28 cellular contexts compared by ENCODE assay signal in the genomic region with DNA sequence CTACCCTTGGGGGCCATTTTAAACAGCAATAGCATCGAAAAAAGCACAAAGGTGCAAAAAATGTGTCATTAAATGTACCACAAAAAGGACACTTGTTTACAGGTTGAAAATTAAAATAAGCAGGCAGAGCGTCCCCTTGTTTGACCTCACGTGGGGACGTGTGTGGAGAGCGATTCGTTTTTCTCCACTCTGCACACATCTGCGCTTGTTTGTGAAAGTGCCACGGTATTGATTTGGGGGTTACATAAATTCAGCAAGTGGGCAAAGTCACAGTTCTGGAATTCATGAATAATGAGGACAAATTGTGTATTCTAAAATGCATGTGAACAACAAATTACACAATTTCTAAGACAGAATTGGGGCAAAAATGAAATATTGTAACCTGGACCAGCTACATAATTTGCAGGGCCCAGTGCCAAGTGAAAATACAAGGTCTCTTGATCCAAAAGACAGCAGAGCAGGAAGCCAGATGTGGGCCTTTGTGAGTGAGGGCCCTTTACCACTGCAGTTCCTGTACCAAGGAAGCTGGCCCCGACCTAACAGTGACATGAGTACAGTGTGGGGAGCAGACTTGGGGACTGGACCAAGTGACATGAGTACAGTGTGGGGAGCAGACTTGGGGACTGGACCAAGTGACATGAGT.
"Had no signal": no experiment of that assay in that cellular context is flagged by ENCODE, and none has a peak within 500 bp of the region (broad histone marks: within the 10 kb centered on the region; RNA-seq: fewer than 3 reads in every experiment).

No MANE protein-coding gene starts in this region.

- H3K27ac Mint-ChIP-seq: activated CD4-positive, alpha-beta memory T cell treated with anti-CD3 and anti-CD28 coated beads for 36 hours; activated CD4-positive, alpha-beta T cell treated with anti-CD3 and anti-CD28 coated beads for 36 hours; activated CD4-positive, alpha-beta T cell treated with anti-CD3 and anti-CD28 coated beads, Interleukin-2, amount 10 ng/mL, durations not matched to agents 24 days and 14 days; activated CD8-positive, alpha-beta memory T cell treated with anti-CD3 and anti-CD28 coated beads, Interleukin-2, amount 10 ng/mL, durations not matched to agents 7 days and 5 days; activated CD8-positive, alpha-beta T cell treated with anti-CD3 and anti-CD28 coated beads, Interleukin-2, amount 10 ng/mL, durations not matched to agents 7 days and 5 days; activated naive CD4-positive, alpha-beta T cell treated with anti-CD3 and anti-CD28 coated beads for 36 hours; activated naive CD4-positive, alpha-beta T cell treated with anti-CD3 and anti-CD28 coated beads, Interleukin-2, amount 50 U/mL, for 24 hours; activated T-helper 1 cell treated with anti-CD3 and anti-CD28 coated beads, Interleukin-12 subunit alpha, Interleukin-12 subunit beta, Interleukin-2, Interleukin-4 antibody, amounts not matched to agents 30 ng/mL and 10 ng/mL and 1 ng/mL, durations not matched to agents 14 hours and 24 hours and 36 hours; activated T-helper 2 cell treated with anti-CD3 and anti-CD28 coated beads, Interferon-gamma antibody, Interleukin-2, Interleukin-4, amounts not matched to agents 10 μg/mL and 5 μg/mL and 100 μg/mL, durations not matched to agents 14 hours and 24 hours and 36 hours had no signal

- DNase-seq: activated CD4-positive, alpha-beta memory T cell treated with anti-CD3 and anti-CD28 coated beads for 36 hours; activated CD4-positive, alpha-beta T cell treated with anti-CD3 and anti-CD28 coated beads for 36 hours; activated CD4-positive, alpha-beta T cell treated with anti-CD3 and anti-CD28 coated beads, Interleukin-2, amount 10 ng/mL, durations not matched to agents 24 days and 14 days; activated CD4-positive, CD25-positive, alpha-beta regulatory T cell; activated CD4-positive, CD25-positive, alpha-beta regulatory T cell treated with anti-CD3 and anti-CD28 coated beads, Interleukin-2, amount 50 U/mL, for 72 hours; activated CD8-positive, alpha-beta memory T cell treated with anti-CD3 and anti-CD28 coated beads, Interleukin-2, amount 10 ng/mL, durations not matched to agents 7 days and 5 days; activated CD8-positive, alpha-beta memory T cell treated with anti-CD3 and anti-CD28 coated beads, Interleukin-2, amount 50 U/mL, for 4 hours; activated CD8-positive, alpha-beta T cell treated with anti-CD3 and anti-CD28 coated beads, Interleukin-2, amount 10 ng/mL, durations not matched to agents 7 days and 5 days; activated effector memory CD4-positive, alpha-beta T cell treated with anti-CD3 and anti-CD28 coated beads, Interleukin-2, amount 50 U/mL, for 16 hours; activated naive CD4-positive, alpha-beta T cell treated with anti-CD3 and anti-CD28 coated beads for 36 hours; activated T-cell treated with anti-CD3 and anti-CD28 coated beads, Interleukin-2, amount 50 U/mL, for 1 hour; activated T-cell treated with anti-CD3 and anti-CD28 coated beads, Interleukin-2, amount 50 U/mL, for 48 hours; amniotic stem cell; anterior cingulate cortex; caudate nucleus; effector CD8-positive, alpha-beta T cell; esophagus squamous epithelium; foreskin melanocyte; T-helper 2 cell had no signal

- H3K4me3 Mint-ChIP-seq: activated CD4-positive, alpha-beta memory T cell treated with anti-CD3 and anti-CD28 coated beads for 36 hours; activated CD4-positive, alpha-beta T cell treated with anti-CD3 and anti-CD28 coated beads for 36 hours; activated CD4-positive, alpha-beta T cell treated with anti-CD3 and anti-CD28 coated beads, Interleukin-2, amount 10 ng/mL, durations not matched to agents 24 days and 14 days; activated CD8-positive, alpha-beta memory T cell treated with anti-CD3 and anti-CD28 coated beads, Interleukin-2, amount 10 ng/mL, durations not matched to agents 7 days and 5 days; activated CD8-positive, alpha-beta T cell treated with anti-CD3 and anti-CD28 coated beads, Interleukin-2, amount 10 ng/mL, durations not matched to agents 7 days and 5 days; activated naive CD4-positive, alpha-beta T cell treated with anti-CD3 and anti-CD28 coated beads for 36 hours; activated naive CD4-positive, alpha-beta T cell treated with anti-CD3 and anti-CD28 coated beads, Interleukin-2, amount 50 U/mL, for 24 hours; activated T-helper 1 cell treated with anti-CD3 and anti-CD28 coated beads, Interleukin-12 subunit alpha, Interleukin-12 subunit beta, Interleukin-2, Interleukin-4 antibody, amounts not matched to agents 30 ng/mL and 10 ng/mL and 1 ng/mL, durations not matched to agents 14 hours and 24 hours and 36 hours had no signal

- H3K36me3 ChIP-seq: esophagus squamous epithelium, gastroesophageal sphincter had no signal

- H3K9me3 ChIP-seq: esophagus squamous epithelium had no signal

- H3K27ac ChIP-seq: epithelial cell of prostate, esophagus squamous epithelium, gastroesophageal sphincter had no signal

- H3K4me1 Mint-ChIP-seq: activated CD4-positive, alpha-beta T cell treated with anti-CD3 and anti-CD28 coated beads, Interleukin-2, amount 10 ng/mL, durations not matched to agents 24 days and 14 days; activated CD8-positive, alpha-beta memory T cell treated with anti-CD3 and anti-CD28 coated beads, Interleukin-2, amount 10 ng/mL, durations not matched to agents 7 days and 5 days had no signal

- FAIRE-seq: astrocyte, colon, endometrium, endothelial cell of umbilical vein had no signal

- H3K4me1 ChIP-seq: esophagus squamous epithelium, gastroesophageal sphincter had no signal

- H3K27me3 Mint-ChIP-seq: activated CD4-positive, alpha-beta T cell treated with anti-CD3 and anti-CD28 coated beads for 36 hours; activated naive CD4-positive, alpha-beta T cell treated with anti-CD3 and anti-CD28 coated beads, Interleukin-2, amount 50 U/mL, for 24 hours had no signal

- ATAC-seq: activated CD4-positive, alpha-beta T cell treated with anti-CD3 and anti-CD28 coated beads for 36 hours; activated CD8-positive, alpha-beta memory T cell treated with anti-CD3 and anti-CD28 coated beads, Interleukin-2, amount 10 ng/mL, durations not matched to agents 7 days and 5 days; activated CD8-positive, alpha-beta T cell treated with anti-CD3 and anti-CD28 coated beads, Interleukin-2, amount 10 ng/mL, durations not matched to agents 7 days and 5 days; gastroesophageal sphincter had no signal

- H3K9me3 Mint-ChIP-seq: activated CD4-positive, alpha-beta memory T cell treated with anti-CD3 and anti-CD28 coated beads for 36 hours; activated CD4-positive, alpha-beta T cell treated with anti-CD3 and anti-CD28 coated beads, Interleukin-2, amount 10 ng/mL, durations not matched to agents 24 days and 14 days; activated naive CD4-positive, alpha-beta T cell treated with anti-CD3 and anti-CD28 coated beads for 36 hours; activated naive CD4-positive, alpha-beta T cell treated with anti-CD3 and anti-CD28 coated beads, Interleukin-2, amount 50 U/mL, for 24 hours; activated T-helper 1 cell treated with anti-CD3 and anti-CD28 coated beads, Interleukin-12 subunit alpha, Interleukin-12 subunit beta, Interleukin-2, Interleukin-4 antibody, amounts not matched to agents 30 ng/mL and 10 ng/mL and 1 ng/mL, durations not matched to agents 14 hours and 24 hours and 36 hours; activated T-helper 2 cell treated with anti-CD3 and anti-CD28 coated beads, Interferon-gamma antibody, Interleukin-2, Interleukin-4, amounts not matched to agents 10 μg/mL and 5 μg/mL and 100 μg/mL, durations not matched to agents 14 hours and 24 hours and 36 hours had no signal

- H3K36me3 Mint-ChIP-seq: activated CD4-positive, alpha-beta memory T cell treated with anti-CD3 and anti-CD28 coated beads for 36 hours; activated CD8-positive, alpha-beta memory T cell treated with anti-CD3 and anti-CD28 coated beads, Interleukin-2, amount 10 ng/mL, durations not matched to agents 7 days and 5 days; activated naive CD4-positive, alpha-beta T cell treated with anti-CD3 and anti-CD28 coated beads, Interleukin-2, amount 50 U/mL, for 24 hours had no signal

- H3K4me3 ChIP-seq: esophagus squamous epithelium, gastroesophageal sphincter had no signal
